ENCODE assay signal across 1 cellular context in the genomic region with DNA sequence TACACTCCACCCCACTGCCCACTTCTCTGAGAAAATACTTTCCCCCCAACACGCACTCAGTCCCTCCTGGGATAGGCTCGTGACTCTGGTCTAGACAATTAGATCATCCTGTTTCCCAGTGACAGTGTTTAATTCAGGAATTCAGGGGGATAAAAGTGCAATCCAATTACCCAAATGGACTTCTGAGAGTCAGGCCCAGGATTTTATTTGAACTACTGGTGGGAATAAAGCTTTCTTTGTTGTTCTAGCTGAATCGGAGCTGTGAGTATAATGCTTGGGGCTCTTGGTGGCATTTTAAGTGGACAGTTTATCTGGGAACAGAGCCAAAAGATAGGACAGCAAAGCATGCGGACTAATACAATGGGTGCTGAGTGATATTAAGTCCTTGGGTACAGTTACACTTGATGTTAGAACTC.
TF ChIP-seq lines count a peak whose summit lies in the region.

No MANE protein-coding gene starts in this region.

TF ChIP-seq in endothelial cell of umbilical vein, 7 proteins besides CTCF, POLR2A, EP300 and RAD21:
- TF ChIP-seq MYC (IDR thresholded peaks at IDR 0.05; ENCODE audit: low read depth, low read length) (no peak), JUN (IDR thresholded peaks at IDR 0.05; ENCODE audit: borderline replicate concordance, insufficient read depth, insufficient read length, low read depth) (no peak), POLR2AphosphoS5 (IDR thresholded peaks at IDR 0.05; ENCODE audit: insufficient read depth, low read depth, low read length) (no peak), GATA2 (IDR thresholded peaks at IDR 0.05; ENCODE audit: insufficient read depth, insufficient read length, low read depth, low read length) (no peak), EZH2 (IDR thresholded peaks at IDR 0.05; ENCODE audit: borderline replicate concordance, low read depth, low read length, severe bottlenecking) (no peak), FOS (IDR thresholded peaks at IDR 0.05; ENCODE audit: borderline replicate concordance, insufficient read depth, low read length) (no peak)
- TF ChIP-seq, protein P1, sequence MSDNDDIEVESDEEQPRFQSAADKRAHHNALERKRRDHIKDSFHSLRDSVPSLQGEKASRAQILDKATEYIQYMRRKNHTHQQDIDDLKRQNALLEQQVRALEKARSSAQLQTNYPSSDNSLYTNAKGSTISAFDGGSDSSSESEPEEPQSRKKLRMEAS (IDR thresholded peaks at IDR 0.05; ENCODE audit: insufficient read depth, insufficient read length) = no peak
